ENCODE assay signal across 23 cellular contexts in genomic region chr14:22772725-22773124, GRCh38. TPM values are rescaled to one million over a fixed set of nuclear protein-coding genes. Genes with fewer than 3 reads are reported as not detected.
DNase-seq lines count a peak whose midpoint lies in the region; ATAC-seq, FAIRE-seq and TF ChIP-seq lines count a peak whose summit lies in the region.
"Had no signal": no experiment of that assay in that cellular context is flagged by ENCODE, and none has a peak within 500 bp of the region (broad histone marks: within the 10 kb centered on the region; RNA-seq: fewer than 3 reads in every experiment).

No MANE protein-coding gene starts in this region.

- H3K27me3 ChIP-seq in K562 (ENCODE audit: control insufficient read depth in 2 of 2, insufficient read depth in 2 of 2, low read length in 2 of 2), result no peaks in the 10 kb centered on the region
- H3K27me3 ChIP-seq: BE2C had no signal

- intact Hi-C loops in OCI-LY7 (cut with micrococcal nuclease; ENCODE audit: unreplicated experiment) (no loop called here), K562 (cut with micrococcal nuclease) (loop anchor here (10.0 kb wide), 1 partner anchor 492 kb away; no protein-coding TSS in a partner anchor), left colon (cut with DNase I, micrococcal nuclease) (no loop called here)

- DNase-seq in OCI-LY7 (ENCODE audit: low spot score) (no peak), K562 (ENCODE audit: extremely low read depth in 1 of 4, low spot score in 3 of 4) (no peak), left colon (no peak), NCI-H524 (lab: John Stamatoyannopoulos, UW) (no peak), activated gamma-delta T cell treated with Interleukin-2 at 50 U/mL for 16 hours (no peak), germinal center (ENCODE audit: low spot score) (no peak)
- DNase-seq in stimulated activated effector memory CD8-positive, alpha-beta T cell treated with anti-CD3 and anti-CD28 coated beads, Interleukin-12 subunit alpha, Interleukin-12 subunit beta, amount 100 ng/mL, for 72 hours (ENCODE audit: low spot score in 2 of 2), result no peak
- DNase-seq: ACHN; BE2C; C1 segment of cervical spinal cord; CD4-positive, CD25-positive, alpha-beta regulatory T cell; CD8-positive, alpha-beta memory T cell; COR-L47; DMS 273 treated with DMSO at 0.1 percent for 48 hours; DMS53; DND-41; EL; GOT3; H7; HFFc6 had no signal

- H3K9ac ChIP-seq in K562 (ENCODE audit: insufficient read depth in 1 of 2, low read depth in 2 of 2, low read length in 2 of 2), result no peak overlapping the region

- H3K4me1 ChIP-seq in OCI-LY7 (ENCODE audit: insufficient read depth, low read length, poor library complexity, severe bottlenecking) (peaks cover 18% of the 10 kb centered on the region), K562 (replicated peaks in 1 of 2; ENCODE audit: control insufficient read depth in 2 of 2, insufficient read depth in 2 of 2, low read length in 2 of 2) (peaks cover 0 to 6% of the 10 kb centered on the region in 2 experiments; a peak in 2 of 5 replicates)

- POLR2A ChIA-PET in OCI-LY7 (lab: Charles Lee) (interaction anchor here (0.6 to 2.1 kb wide), 2 partner anchors 83 to 90 kb away, joined by 3 to 9 read pairs; no protein-coding TSS in a partner anchor), K562 (lab: Yijun Ruan, JAX) (interaction anchor here (0.5 to 3.3 kb wide), 7 partner anchors 11 to 820 kb away, joined by 3 to 17 read pairs (median 3); partner anchors contain the start of gene MRPL52)

- no peak overlapping the region for H3K4me3 ChIP-seq in OCI-LY7 (ENCODE audit: low read depth, low read length, poor library complexity, severe bottlenecking)
- H3K4me3 ChIP-seq in K562, result no peak overlapping the region
- H3K4me3 ChIP-seq: GM12878 had no signal

- H4K20me1 ChIP-seq in OCI-LY7 (ENCODE audit: insufficient read depth, low read length), result peaks cover 7% of the 10 kb centered on the region
- H4K20me1 ChIP-seq in K562 (replicated peaks; ENCODE audit: control insufficient read depth, insufficient read depth, low read length), result no peaks in the 10 kb centered on the region

- no TSS peak for BruUV-seq in OCI-LY7 (replicated peaks; lab: Mats Ljungman, UMichigan)
- BruUV-seq in K562 (replicated peaks; lab: Mats Ljungman, UMichigan), result no TSS peak

- H3K36me3 ChIP-seq in OCI-LY7 (ENCODE audit: insufficient read depth, low read length), result peaks cover 99% of the 10 kb centered on the region
- H3K36me3 ChIP-seq in K562 (ENCODE audit: control insufficient read depth, insufficient read depth, low read length), result peaks cover 60% of the 10 kb centered on the region

- no peak for TF ChIP-seq CTCF in OCI-LY7 (conservative IDR thresholded peaks at IDR 0.05; ENCODE audit: low read length)
- TF ChIP-seq CTCF in K562 (IDR thresholded peaks at IDR 0.05 in 2 of 3, conservative IDR thresholded peaks at IDR 0.05 in 1 of 3; ENCODE audit: insufficient read depth in 2 of 3, low read depth in 1 of 3, low read length in 3 of 3), result no peak

- FAIRE-seq in K562 (lab: Jason Lieb, UNC), result no peak
- FAIRE-seq: A204.1, GM12878 had no signal

- H3K4me2 ChIP-seq in OCI-LY7 (ENCODE audit: low read length) (no peak overlapping the region), K562 (ENCODE audit: insufficient read depth, low read length) (no peak overlapping the region)

- H2AFZ ChIP-seq in OCI-LY7 (ENCODE audit: low read length) (no peak overlapping the region), K562 (ENCODE audit: low read depth, low read length) (no peak overlapping the region)

- ATAC-seq in K562 (peak; percentile 6; the same call in 1 of the 3 replicates), left colon (peak; percentile 13)
- no peak for ATAC-seq in stimulated activated effector memory CD8-positive, alpha-beta T cell treated with anti-CD3 and anti-CD28 coated beads, Interleukin-12 subunit alpha, Interleukin-12 subunit beta, amount 100 ng/mL, for 72 hours
- ATAC-seq: GM12878, HCT116 had no signal

- no peaks in the 10 kb centered on the region for H3K9me3 ChIP-seq in OCI-LY7 (ENCODE audit: low read length)
- H3K9me3 ChIP-seq in K562 (replicated peaks; ENCODE audit: control insufficient read depth, insufficient read depth, low read depth, low read length), result no peaks in the 10 kb centered on the region
- H3K9me3 ChIP-seq: BE2C had no signal

- peaks cover 17% of the 10 kb centered on the region for H3K4me1 Mint-ChIP-seq in stimulated activated effector memory CD8-positive, alpha-beta T cell treated with anti-CD3 and anti-CD28 coated beads, Interleukin-12 subunit alpha, Interleukin-12 subunit beta, amount 100 ng/mL, for 72 hours

- H3K9me2 ChIP-seq in OCI-LY7 (ENCODE audit: insufficient read depth, low read length), result no peaks in the 10 kb centered on the region

- peaks cover 56% of the 10 kb centered on the region for H3K36me3 Mint-ChIP-seq in stimulated activated effector memory CD8-positive, alpha-beta T cell treated with anti-CD3 and anti-CD28 coated beads, Interleukin-12 subunit alpha, Interleukin-12 subunit beta, amount 100 ng/mL, for 72 hours

- WGBS in K562 (ENCODE audit: insufficient coverage, low coverage, missing lambda C conversion rate), result 100% methylated on average over 1 of the region's 1 CpG

- H3K9me1 ChIP-seq in K562 (ENCODE audit: control insufficient read depth, insufficient read depth, low read length), result no peaks in the 10 kb centered on the region

- no peaks in the 10 kb centered on the region for H3K9me3 Mint-ChIP-seq in stimulated activated effector memory CD8-positive, alpha-beta T cell treated with anti-CD3 and anti-CD28 coated beads, Interleukin-12 subunit alpha, Interleukin-12 subunit beta, amount 100 ng/mL, for 72 hours
- H3K9me3 Mint-ChIP-seq: CD4-positive, CD25-positive, alpha-beta regulatory T cell; CD8-positive, alpha-beta memory T cell; HFFc6 had no signal

- TF ChIP-seq POLR2A in K562 (conservative IDR thresholded peaks at IDR 0.05), result no peak

- TF ChIP-seq RAD21 in K562 (CRISPR knock-in tag; conservative IDR thresholded peaks at IDR 0.05 in 1 of 2, IDR thresholded peaks at IDR 0.05 in 1 of 2), result no peak

- H3K27ac ChIP-seq in OCI-LY7 (ENCODE audit: low read depth, low read length, poor library complexity, severe bottlenecking) (peak overlapping the region; percentile 19), K562 (ENCODE audit: extremely low read depth, low read depth, low read length) (no peak overlapping the region)

- no peak for TF ChIP-seq EP300 in K562 (IDR thresholded peaks at IDR 0.05; ENCODE audit: low read length)

- H3K4me3 Mint-ChIP-seq in stimulated activated effector memory CD8-positive, alpha-beta T cell treated with anti-CD3 and anti-CD28 coated beads, Interleukin-12 subunit alpha, Interleukin-12 subunit beta, amount 100 ng/mL, for 72 hours, result no peak overlapping the region
- H3K4me3 Mint-ChIP-seq: CD4-positive, CD25-positive, alpha-beta regulatory T cell; CD8-positive, alpha-beta memory T cell; HFFc6 had no signal

- H3K79me2 ChIP-seq in OCI-LY7 (ENCODE audit: insufficient read depth, low read depth, low read length) (peaks cover 20% of the 10 kb centered on the region), K562 (ENCODE audit: control insufficient read depth, insufficient read depth, low read length) (peaks cover 20% of the 10 kb centered on the region)

- in situ Hi-C loops in K562 (cut with MboI), result no loop called here

- H3K27ac Mint-ChIP-seq in stimulated activated effector memory CD8-positive, alpha-beta T cell treated with anti-CD3 and anti-CD28 coated beads, Interleukin-12 subunit alpha, Interleukin-12 subunit beta, amount 100 ng/mL, for 72 hours, result peak overlapping the region; percentile 50
- H3K27ac Mint-ChIP-seq: CD4-positive, CD25-positive, alpha-beta regulatory T cell; HFFc6 had no signal

- CTCF ChIA-PET in OCI-LY7 (lab: Charles Lee; ENCODE audit: unreplicated experiment), result no interaction called here
- CTCF ChIA-PET in K562 (lab: Yijun Ruan, JAX; ENCODE audit: low intra/inter-chr PET ratio), result no interaction called here

RNA-seq across cellular contexts. Expression of gene OXA1L, which starts 6.2 kb away (rescaled TPM):
- total RNA-seq in OCI-LY7 (2014; rRNA removed; shearing (Covaris generic)), result 128 and 153 TPM in 2 replicates
- total RNA-seq in OCI-LY7 (2022), result 141 and 150 TPM in 2 replicates
- 185 and 201 TPM in 2 replicates for total RNA-seq in K562 (2011; cell fraction: chromatin; rRNA removed; ENCODE audit: low replicate concordance)
- total RNA-seq in K562 (2011; cell fraction: nucleolus; rRNA removed), result 139 and 158 TPM in 2 replicates
- 191 and 256 TPM in 2 replicates for total RNA-seq in K562 (2011; cell fraction: nucleoplasm; rRNA removed)
- 145 and 157 TPM in 2 replicates for total RNA-seq in K562 (2014; rRNA removed)
- total RNA-seq in K562 (2014; rRNA removed; fragmentation: Illumina TruSeq; extraction: Trizol), result 99.6 and 100 TPM in 2 replicates
- total RNA-seq in K562 (2015; rRNA removed; fragmentation: Illumina TruSeq; extraction: Trizol), result 115 TPM in 2 replicates
- 119 and 125 TPM in 2 replicates for total RNA-seq in K562 (2021)
- polyA plus RNA-seq in K562 (2011; rRNA removed), result 166 and 183 TPM in 2 replicates
- polyA plus RNA-seq in K562 (2011; cell fraction: cytosol; rRNA removed), result 170 and 202 TPM in 2 replicates
- 331 and 388 TPM in 2 replicates for polyA plus RNA-seq in K562 (2011; cell fraction: nucleus; rRNA removed)
- polyA plus RNA-seq in K562 (2012), result 129 and 159 TPM in 2 replicates
- 204 and 210 TPM in 2 replicates for polyA plus RNA-seq in K562 (2014; fragmentation: Illumina TruSeq; extraction: Trizol)
- 100 to 1,000 TPM; 137 to 166 TPM for polyA plus RNA-seq in K562 (2014; fragmentation: Nextera tagmentation; extraction: Ambion mirVana)
- polyA plus RNA-seq in K562 (2014; rRNA removed), result 195 and 210 TPM in 2 replicates
- polyA minus RNA-seq in K562 (2011; rRNA and poly(A)+ RNA removed), result 103 and 117 TPM in 2 replicates
- 64.9 and 65.9 TPM in 2 replicates for polyA minus RNA-seq in K562 (2011; cell fraction: cytosol; rRNA and poly(A)+ RNA removed)
- polyA minus RNA-seq in K562 (2011; cell fraction: nucleus; rRNA and poly(A)+ RNA removed), result 81.6 and 132 TPM in 2 replicates
- 100 to 1,000 TPM in 1 of 2 donors, 10 to 100 TPM in 1; 81.7 to 125 TPM for total RNA-seq in left colon

RNA-seq across cellular contexts. Expression of gene SLC7A7, which starts 42.5 kb away (rescaled TPM):
- 30.6 and 32.7 TPM in 2 replicates for total RNA-seq in OCI-LY7 (2014; rRNA removed; shearing (Covaris generic))
- 50.0 and 59.2 TPM in 2 replicates for total RNA-seq in OCI-LY7 (2022)
- total RNA-seq in K562 (2011; cell fraction: chromatin; rRNA removed; ENCODE audit: low replicate concordance), result 0.69 and 0.76 TPM in 2 replicates
- total RNA-seq in K562 (2011; cell fraction: nucleolus; rRNA removed), result 0.33 and 0.53 TPM in 2 replicates
- 0.31 and 0.66 TPM in 2 replicates for total RNA-seq in K562 (2011; cell fraction: nucleoplasm; rRNA removed)
- total RNA-seq in K562 (2014; rRNA removed), result 0.41 TPM in 1 of 2 replicates, not detected in the other
- 0.07 TPM in 1 of 2 replicates, not detected in the other for total RNA-seq in K562 (2014; rRNA removed; fragmentation: Illumina TruSeq; extraction: Trizol)
- total RNA-seq in K562 (2015; rRNA removed; fragmentation: Illumina TruSeq; extraction: Trizol), result 0.11 and 0.14 TPM in 2 replicates
- total RNA-seq in K562 (2021), result 0.36 and 0.60 TPM in 2 replicates
- 0.38 and 0.45 TPM in 2 replicates for polyA plus RNA-seq in K562 (2011; rRNA removed)
- 0.27 TPM in 2 replicates for polyA plus RNA-seq in K562 (2011; cell fraction: cytosol; rRNA removed)
- 0.29 and 0.48 TPM in 2 replicates for polyA plus RNA-seq in K562 (2011; cell fraction: nucleus; rRNA removed)
- 0.20 and 0.80 TPM in 2 replicates for polyA plus RNA-seq in K562 (2012)
- 0.22 and 0.46 TPM in 2 replicates for polyA plus RNA-seq in K562 (2014; fragmentation: Illumina TruSeq; extraction: Trizol)
- polyA plus RNA-seq in K562 (2014; fragmentation: Nextera tagmentation; extraction: Ambion mirVana), result under 1 TPM; 0.24 to 0.32 TPM
- polyA plus RNA-seq in K562 (2014; rRNA removed), result 0.68 and 1.0 TPM in 2 replicates
- polyA minus RNA-seq in K562 (2011; rRNA and poly(A)+ RNA removed), result 0.27 and 0.39 TPM in 2 replicates
- not detected in 2 replicates for polyA minus RNA-seq in K562 (2011; cell fraction: cytosol; rRNA and poly(A)+ RNA removed)
- polyA minus RNA-seq in K562 (2011; cell fraction: nucleus; rRNA and poly(A)+ RNA removed), result not detected in 2 replicates
- 10 to 100 TPM in 1 of 2 donors, 1 to 10 TPM in 1; 8.4 to 17.4 TPM for total RNA-seq in left colon
- total RNA-seq: CD4-positive, CD25-positive, alpha-beta regulatory T cell had no signal
- polyA plus RNA-seq: CD8-positive, alpha-beta memory T cell had no signal

RNA-seq across cellular contexts. Expression of gene MRPL52, which starts 57.0 kb away (rescaled TPM):
- total RNA-seq in OCI-LY7 (2014; rRNA removed; shearing (Covaris generic)), result 100 and 126 TPM in 2 replicates
- total RNA-seq in OCI-LY7 (2022), result 164 and 181 TPM in 2 replicates
- total RNA-seq in K562 (2011; cell fraction: chromatin; rRNA removed; ENCODE audit: low replicate concordance), result 70.4 and 75.8 TPM in 2 replicates
- total RNA-seq in K562 (2011; cell fraction: nucleolus; rRNA removed), result 57.0 and 70.0 TPM in 2 replicates
- 73.5 and 91.2 TPM in 2 replicates for total RNA-seq in K562 (2011; cell fraction: nucleoplasm; rRNA removed)
- total RNA-seq in K562 (2014; rRNA removed), result 161 and 168 TPM in 2 replicates
- total RNA-seq in K562 (2014; rRNA removed; fragmentation: Illumina TruSeq; extraction: Trizol), result 162 and 169 TPM in 2 replicates
- 169 and 170 TPM in 2 replicates for total RNA-seq in K562 (2015; rRNA removed; fragmentation: Illumina TruSeq; extraction: Trizol)
- 213 and 214 TPM in 2 replicates for total RNA-seq in K562 (2021)
- polyA plus RNA-seq in K562 (2011; rRNA removed), result 107 and 113 TPM in 2 replicates
- 60.6 and 83.2 TPM in 2 replicates for polyA plus RNA-seq in K562 (2011; cell fraction: cytosol; rRNA removed)
- polyA plus RNA-seq in K562 (2011; cell fraction: nucleus; rRNA removed), result 55.8 and 68.8 TPM in 2 replicates
- 149 and 246 TPM in 2 replicates for polyA plus RNA-seq in K562 (2012)
- 71.1 and 71.5 TPM in 2 replicates for polyA plus RNA-seq in K562 (2014; fragmentation: Illumina TruSeq; extraction: Trizol)
- 10 to 100 TPM; 56.5 to 79.8 TPM for polyA plus RNA-seq in K562 (2014; fragmentation: Nextera tagmentation; extraction: Ambion mirVana)
- polyA plus RNA-seq in K562 (2014; rRNA removed), result 173 and 220 TPM in 2 replicates
- polyA minus RNA-seq in K562 (2011; rRNA and poly(A)+ RNA removed), result 24.4 and 36.8 TPM in 2 replicates
- polyA minus RNA-seq in K562 (2011; cell fraction: cytosol; rRNA and poly(A)+ RNA removed), result 42.3 and 44.0 TPM in 2 replicates
- polyA minus RNA-seq in K562 (2011; cell fraction: nucleus; rRNA and poly(A)+ RNA removed), result 20.5 and 28.9 TPM in 2 replicates
- 10 to 100 TPM; 64.5 to 81.0 TPM for total RNA-seq in left colon

Comparison
In these comparisons a context has a peak if more than half of its experiments do, and no peak if none do; other contexts are left out.
1. RNA of gene SLC7A7, which starts 42.5 kb away (total RNA-seq): 30.6 to 59.2 TPM in OCI-LY7 and 8.4 to 17.4 TPM in left colon; 0.07 to 0.76 TPM in K562; every median in the first group is over 4 times any median in the second.